ENCODE assay signal across 8 cellular contexts in genomic region chr6:166950892-166951669, GRCh38. TPM values are rescaled to one million over a fixed set of nuclear protein-coding genes. Genes with fewer than 3 reads are reported as not detected.
DNase-seq lines count a peak whose midpoint lies in the region; ATAC-seq and TF ChIP-seq lines count a peak whose summit lies in the region.
"Not testable (repeated sequence)": the region's sequence is repeated elsewhere in the genome, so short reads cannot be mapped to it uniquely, and the experiment has no call there.

No MANE protein-coding gene starts in this region.

- not testable (repeated sequence) for H3K27ac Mint-ChIP-seq in endodermal cell

- peaks cover 29% of the 10 kb centered on the region for H3K36me3 Mint-ChIP-seq in endodermal cell (ENCODE audit: low read depth)

- H3K4me1 ChIP-seq in DOHH2 (ENCODE audit: control insufficient read depth, low read length) (peaks cover 63% of the 10 kb centered on the region), OCI-LY1 (ENCODE audit: insufficient read depth, low read length, severe bottlenecking) (peaks cover 59% of the 10 kb centered on the region), mucosa of descending colon (ENCODE audit: low read depth) (peaks cover 25% of the 10 kb centered on the region)
- H3K4me1 ChIP-seq in endodermal cell (ENCODE audit: control insufficient read depth, insufficient read depth, low read length) = not testable (repeated sequence)

- TF ChIP-seq CTCF in DOHH2 (IDR thresholded peaks at IDR 0.05; ENCODE audit: low read depth, low read length, poor library complexity, severe bottlenecking) (peak; percentile 65), OCI-LY1 (IDR thresholded peaks at IDR 0.05; ENCODE audit: low read length) (peak; percentile 62), endodermal cell (conservative IDR thresholded peaks at IDR 0.05) (peak; percentile 88), mucosa of descending colon (IDR thresholded peaks at IDR 0.05) (peak; percentile 40)

- H3K27me3 Mint-ChIP-seq in endodermal cell (ENCODE audit: insufficient read depth) = peaks cover 21% of the 10 kb centered on the region

- H3K27ac ChIP-seq in DOHH2 (ENCODE audit: low read depth, low read length) = peak overlapping the region; percentile 41
- H3K27ac ChIP-seq in OCI-LY1 (ENCODE audit: low read depth, low read length, poor library complexity, severe bottlenecking) = peak overlapping the region; percentile 93
- not testable (repeated sequence) for H3K27ac ChIP-seq in endodermal cell (ENCODE audit: low read depth, low read length)

- not testable (repeated sequence) for H2AFZ ChIP-seq in OCI-LY1 (ENCODE audit: low read length)

- H3K36me3 ChIP-seq in DOHH2 (ENCODE audit: control insufficient read depth, low read length) (peaks cover 61% of the 10 kb centered on the region), OCI-LY1 (ENCODE audit: insufficient read depth, low read length) (peaks cover 33% of the 10 kb centered on the region)
- not testable (repeated sequence) for H3K36me3 ChIP-seq in endodermal cell (ENCODE audit: control insufficient read depth, insufficient read depth, low read length); mucosa of descending colon (ENCODE audit: low read depth)

- H3K4me1 Mint-ChIP-seq in endodermal cell = not testable (repeated sequence)

- peak overlapping the region; percentile 37 for H3K4me3 ChIP-seq in DOHH2 (ENCODE audit: low read length)
- peak overlapping the region; percentile 20 for H3K4me3 ChIP-seq in OCI-LY1 (ENCODE audit: low read depth, low read length, poor library complexity, severe bottlenecking)
- not testable (repeated sequence) for H3K4me3 ChIP-seq in endodermal cell (ENCODE audit: low read length); mucosa of descending colon

- DNase-seq in HS-27A (ENCODE audit: low read depth) = peak; percentile 20
- peak; percentile 61 for DNase-seq in activated CD8-positive, alpha-beta memory T cell treated with anti-CD3 and anti-CD28 coated beads, Interleukin-2, amount 50 U/mL, for 24 hours (ENCODE audit: extremely low read depth)
- DNase-seq in endodermal cell = peak; percentile 94
- DNase-seq in mucosa of descending colon = peak; percentile 78 to 85 (median 82)
- DNase-seq in stimulated activated CD8-positive, alpha-beta memory T cell treated with anti-CD3 and anti-CD28 coated beads, Interleukin-7, amount 100 ng/mL, for 4 hours (ENCODE audit: low read depth in 2 of 2) = peak; percentile 33 to 61

- peaks cover 25% of the 10 kb centered on the region for H3F3A ChIP-seq in DOHH2 (ENCODE audit: control insufficient read depth, insufficient read depth)
- H3F3A ChIP-seq in OCI-LY1 (ENCODE audit: insufficient read depth, low read length) = peaks cover 15% of the 10 kb centered on the region

- peak overlapping the region; percentile 62 for H3K4me2 ChIP-seq in DOHH2 (ENCODE audit: low read length)
- H3K4me2 ChIP-seq in OCI-LY1 (ENCODE audit: low read length) = peak overlapping the region; percentile 52

- H3K9me3 Mint-ChIP-seq in endodermal cell = not testable (repeated sequence)

- ATAC-seq in GM21528 (IDR thresholded peaks at IDR 0.05; ENCODE audit: low FRiP score, unreplicated experiment) (peak; percentile 90), mucosa of descending colon (peak; percentile 41)

- 74 to 88% methylated on average over 12 to 17 of the region's 17 CpGs for WGBS in endodermal cell (ENCODE audit: insufficient coverage in 1 of 2, insufficient read length in 1 of 2), 2 experiments

- not testable (repeated sequence) for H3K9me3 ChIP-seq in DOHH2 (ENCODE audit: control insufficient read depth, insufficient read depth, low read length); OCI-LY1 (ENCODE audit: low read length); endodermal cell (ENCODE audit: control insufficient read depth, low read length); mucosa of descending colon

- not testable (repeated sequence) for H3K4me3 Mint-ChIP-seq in endodermal cell

- intact Hi-C loops in mucosa of descending colon (cut with DNase I, micrococcal nuclease) = not testable (repeated sequence)

- not testable (repeated sequence) for H3K9me2 ChIP-seq in DOHH2 (replicated peaks; ENCODE audit: control insufficient read depth, low read length); OCI-LY1 (ENCODE audit: low read depth, low read length)

- not testable (repeated sequence) for H3K27me3 ChIP-seq in DOHH2 (ENCODE audit: control insufficient read depth, low read length); OCI-LY1 (ENCODE audit: insufficient read depth, low read length); endodermal cell (ENCODE audit: control insufficient read depth, insufficient read depth, low read length, poor library complexity, severe bottlenecking)

- H4K20me1 ChIP-seq in DOHH2 (ENCODE audit: control insufficient read depth, insufficient read depth, low read depth, low read length) = peaks cover 13% of the 10 kb centered on the region
- H4K20me1 ChIP-seq in OCI-LY1 (ENCODE audit: insufficient read depth, low read length) = not testable (repeated sequence)

- H3K79me2 ChIP-seq in DOHH2 (ENCODE audit: control insufficient read depth, low read length) = peaks cover 56% of the 10 kb centered on the region
- H3K79me2 ChIP-seq in OCI-LY1 (ENCODE audit: insufficient read depth, low read length) = not testable (repeated sequence)

- H3K9ac ChIP-seq in OCI-LY1 (ENCODE audit: low read length); endodermal cell (ENCODE audit: extremely low read depth, low read length, poor library complexity, severe bottlenecking): not testable (repeated sequence)

RNA-seq across cellular contexts. Expression of gene RNASET2, which starts 5.3 kb away (rescaled TPM):
- total RNA-seq in endodermal cell = 10 to 100 TPM; 25.8 to 29.3 TPM
- 15.1 TPM for polyA plus RNA-seq in endodermal cell (2013, experiment 1 of 2)
- polyA plus RNA-seq in endodermal cell (2013, experiment 2 of 2) = 18.5 TPM
- 100 to 1,000 TPM in 2 of 3 donors, 10 to 100 TPM in 1; 60.1 to 127 (median 109) TPM for total RNA-seq in mucosa of descending colon

RNA-seq across cellular contexts. Expression of gene CEP43, which starts 48.1 kb away (rescaled TPM):
- total RNA-seq in endodermal cell = 10 to 100 TPM; 36.0 to 43.9 TPM
- 28.5 TPM for polyA plus RNA-seq in endodermal cell (2013, experiment 1 of 2)
- polyA plus RNA-seq in endodermal cell (2013, experiment 2 of 2) = 30.3 TPM
- total RNA-seq in mucosa of descending colon = 10 to 100 TPM; 20.4 to 24.7 (median 24.2) TPM

Comparison
In these comparisons a context has a peak if more than half of its experiments do, and no peak if none do; other contexts are left out.
1. DNase-seq: peak in every context shown above with its lines; median percentile 94 in endodermal cell; 82 in mucosa of descending colon; 61 in activated CD8-positive, alpha-beta memory T cell treated with anti-CD3 and anti-CD28 coated beads, Interleukin-2, amount 50 U/mL, for 24 hours; 47 in stimulated activated CD8-positive, alpha-beta memory T cell treated with anti-CD3 and anti-CD28 coated beads, Interleukin-7, amount 100 ng/mL, for 4 hours; 20 in HS-27A.